In genomic region chr16:56847173-56847948, GRCh38 we compare ENCODE assay signal across 1 cellular context.
TF ChIP-seq lines count a peak whose summit lies in the region.

No MANE protein-coding gene starts in this region.

TF ChIP-seq in K562, 482 proteins besides CTCF, POLR2A, EP300 and RAD21:
- TF ChIP-seq, protein P1, sequence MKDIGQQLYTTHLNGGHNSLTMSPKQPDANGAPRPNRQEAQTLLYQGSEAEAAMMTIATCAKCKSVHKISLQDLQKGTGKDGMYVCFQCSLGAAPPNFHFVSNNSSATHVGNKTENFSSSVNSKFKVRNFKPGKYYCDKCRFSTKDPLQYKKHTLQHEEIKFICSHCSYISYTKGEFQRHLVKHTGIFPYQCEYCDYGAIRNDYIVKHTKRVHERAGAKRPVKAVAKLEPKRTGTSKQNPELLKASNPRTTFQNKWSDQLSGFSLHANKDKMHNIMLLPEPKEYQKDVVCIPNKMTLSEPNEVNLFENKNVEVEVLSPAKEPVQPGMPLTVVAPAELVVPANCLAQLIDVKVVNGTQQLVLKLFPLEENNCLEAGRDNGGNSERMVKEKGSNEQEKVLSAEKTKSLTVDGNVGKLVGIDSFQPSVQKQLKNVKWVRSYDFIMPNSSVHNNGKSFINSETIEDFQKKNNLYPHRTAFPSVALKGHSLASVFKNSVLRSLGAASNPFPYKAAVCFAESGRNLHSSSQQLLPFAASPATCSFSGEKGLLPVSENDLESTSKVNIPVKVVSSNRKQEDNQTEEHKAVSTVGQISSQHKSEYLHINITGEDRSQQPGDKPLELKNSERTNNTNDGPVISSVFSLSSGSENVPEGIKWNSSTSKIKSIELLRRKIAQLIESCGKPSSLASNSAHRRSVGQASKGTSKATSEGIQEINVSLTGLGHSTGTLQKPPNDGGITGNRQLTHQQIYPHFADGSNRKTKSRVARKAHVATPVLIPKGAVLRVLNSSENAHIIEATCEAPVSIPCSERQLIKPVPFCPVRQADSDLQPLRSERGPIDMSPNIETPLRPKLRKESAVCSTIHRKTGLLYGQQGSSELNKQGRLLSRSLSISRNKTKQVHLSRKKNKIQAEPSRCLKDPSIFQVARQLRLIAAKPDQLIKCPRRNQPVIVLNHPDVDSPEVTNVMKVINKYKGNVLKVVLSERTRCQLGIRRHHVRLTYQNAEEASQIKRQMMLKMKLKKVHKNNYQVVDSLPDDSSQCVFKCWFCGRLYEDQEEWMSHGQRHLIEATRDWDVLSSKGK (CRISPR knock-in tag; IDR thresholded peaks at IDR 0.05) = no peak
- TF ChIP-seq, protein P2, sequence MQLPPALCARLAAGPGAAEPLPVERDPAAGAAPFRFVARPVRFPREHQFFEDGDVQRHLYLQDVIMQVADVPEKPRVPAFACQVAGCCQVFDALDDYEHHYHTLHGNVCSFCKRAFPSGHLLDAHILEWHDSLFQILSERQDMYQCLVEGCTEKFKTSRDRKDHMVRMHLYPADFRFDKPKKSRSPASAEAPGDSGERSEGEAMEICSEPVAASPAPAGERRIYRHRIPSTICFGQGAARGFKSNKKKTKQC (CRISPR knock-in tag; IDR thresholded peaks at IDR 0.05) = no peak
- TF ChIP-seq KDM5B (IDR thresholded peaks at IDR 0.05; ENCODE audit: insufficient replicate concordance, low read depth, low read length) = no peak
- TF ChIP-seq IRF2 (CRISPR knock-in tag; IDR thresholded peaks at IDR 0.05) = no peak
- no peak for TF ChIP-seq JUND (IDR thresholded peaks at IDR 0.05; ENCODE audit: borderline replicate concordance, low read depth, low read length)
- TF ChIP-seq JUND (tag; IDR thresholded peaks at IDR 0.05; ENCODE audit: borderline replicate concordance, low read depth, low read length) = no peak
- TF ChIP-seq MAX (CRISPR knock-in tag; IDR thresholded peaks at IDR 0.05) = no peak
- no peak for TF ChIP-seq SMAD1 (IDR thresholded peaks at IDR 0.05; ENCODE audit: low read depth, low read length, partially characterized antibody)
- no peak for TF ChIP-seq ZNF551 (CRISPR knock-in tag; IDR thresholded peaks at IDR 0.05)
- TF ChIP-seq DLX4 (CRISPR knock-in tag; IDR thresholded peaks at IDR 0.05) = no peak
- no peak for TF ChIP-seq EHMT2 (IDR thresholded peaks at IDR 0.05)
